Comparison of ENCODE assay signal across 2 cellular contexts in the genomic region with DNA sequence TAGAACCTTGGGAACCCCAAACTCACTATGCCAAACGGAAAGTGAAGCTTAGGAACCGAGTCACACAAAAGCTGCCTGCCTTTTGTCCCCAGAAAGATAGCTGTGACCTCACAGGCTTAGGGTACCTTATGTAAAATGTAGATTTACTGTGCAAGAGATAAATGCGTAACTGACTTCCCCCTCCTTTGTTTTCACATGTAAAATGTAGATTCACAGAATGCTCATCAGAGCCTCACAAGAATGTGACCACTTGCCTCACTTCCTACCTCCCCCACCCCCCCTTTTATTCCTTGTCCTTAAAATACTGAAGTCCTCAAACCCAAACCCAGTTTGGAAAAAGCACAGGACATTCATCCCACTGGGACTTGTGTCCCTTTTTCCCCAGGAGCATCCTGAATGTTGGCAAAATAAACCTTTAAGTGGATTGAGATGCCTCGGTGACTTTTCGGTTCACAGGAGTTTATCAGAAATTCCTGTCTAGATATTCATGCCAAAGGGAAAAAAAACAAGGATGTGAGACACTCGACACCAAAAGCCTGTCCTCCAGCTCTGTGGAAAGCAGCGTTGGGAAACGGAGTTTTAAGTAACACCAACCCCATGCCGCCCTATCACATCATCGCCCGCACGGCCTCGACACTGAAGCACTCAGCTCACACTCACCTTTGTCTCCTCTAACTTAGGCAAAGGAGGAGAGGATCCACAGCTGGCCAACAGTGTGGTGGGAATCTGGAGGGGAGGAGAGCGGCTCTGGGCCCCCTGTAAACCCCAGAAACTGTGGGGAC.
TF ChIP-seq lines count a peak whose summit lies in the region.

No MANE protein-coding gene starts in this region.

TF ChIP-seq in K562, 482 proteins besides CTCF, POLR2A, EP300 and RAD21:
- peak; percentile 68; the same call in 1 of the 2 replicates for TF ChIP-seq ZNF232 (CRISPR knock-in tag; IDR thresholded peaks at IDR 0.05)
- no peak for TF ChIP-seq HOXB6 (CRISPR knock-in tag; IDR thresholded peaks at IDR 0.05; ENCODE audit: borderline replicate concordance)

TF ChIP-seq in GM12891, 5 proteins besides CTCF, POLR2A, EP300 and RAD21:
- TF ChIP-seq POU2F2 (IDR thresholded peaks at IDR 0.05; ENCODE audit: low read depth, low read length) (no peak), SPI1 (IDR thresholded peaks at IDR 0.05; ENCODE audit: low read depth, low read length) (no peak), POLR2AphosphoS5 (IDR thresholded peaks at IDR 0.05; ENCODE audit: low read depth, low read length) (no peak), PAX5 (IDR thresholded peaks at IDR 0.05; ENCODE audit: insufficient read depth, low read length, severe bottlenecking) (no peak)
